ENCODE assay signal across 10 cellular contexts in the genomic region with DNA sequence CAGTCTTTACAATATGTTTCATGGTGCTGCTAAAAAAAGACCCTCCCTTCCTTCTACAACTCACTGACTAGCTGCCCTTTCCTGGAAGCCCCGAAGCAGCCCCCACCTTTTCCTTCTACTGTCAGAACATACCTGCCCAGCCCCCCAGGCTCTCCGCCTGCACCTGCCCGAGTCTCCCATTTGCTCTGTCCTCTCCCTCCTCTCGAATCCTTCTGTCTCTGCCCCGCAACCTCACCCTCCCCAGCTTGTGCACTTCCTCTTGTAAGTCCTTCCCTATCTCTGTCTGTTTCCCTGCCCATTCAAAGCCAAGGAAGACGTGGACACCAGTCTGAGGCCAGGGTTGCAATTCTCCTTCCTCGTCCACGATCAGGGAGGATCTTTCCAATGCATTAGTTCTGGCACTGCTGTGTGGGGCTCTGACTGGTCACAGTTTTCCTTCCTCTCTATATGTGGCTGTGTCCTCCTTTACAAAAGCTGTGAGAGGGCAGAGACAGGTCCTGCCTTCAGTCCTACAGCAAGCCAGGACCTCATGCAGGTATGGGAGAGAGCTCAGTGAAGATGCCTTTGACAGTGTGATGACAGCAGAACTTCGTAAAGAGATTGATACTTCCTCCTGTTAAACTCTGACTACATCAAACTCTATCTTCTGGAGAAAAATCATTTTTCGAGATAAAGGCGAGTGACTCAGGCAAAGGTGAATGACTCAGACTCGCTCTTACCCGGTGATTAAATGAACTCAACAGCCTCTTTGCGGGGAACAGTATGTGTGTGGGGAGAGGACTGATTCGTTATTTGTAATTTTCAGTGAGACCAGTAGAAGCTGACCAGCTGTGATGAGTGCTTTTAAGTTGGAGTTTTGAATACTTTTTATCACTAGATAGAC. TPM values are rescaled to one million over a fixed set of nuclear protein-coding genes. Genes with fewer than 3 reads are reported as not detected.
DNase-seq lines count a peak whose midpoint lies in the region; ATAC-seq and TF ChIP-seq lines count a peak whose summit lies in the region.
"Had no signal": no experiment of that assay in that cellular context is flagged by ENCODE, and none has a peak within 500 bp of the region (broad histone marks: within the 10 kb centered on the region; RNA-seq: fewer than 3 reads in every experiment).

No MANE protein-coding gene starts in this region.

- TF ChIP-seq RAD21 in IMR-90 (IDR thresholded peaks at IDR 0.05; ENCODE audit: low read length) = no peak

- POLR2A ChIA-PET in IMR-90 (lab: Charles Lee; ENCODE audit: unreplicated experiment) = no interaction called here

- peak; percentile 78 for DNase-seq in EL
- DNase-seq in IMR-90 = peak; percentile 81
- DNase-seq in activated naive CD8-positive, alpha-beta T cell treated with anti-CD3 and anti-CD28 coated beads, Interleukin-2, amount 50 U/mL, for 24 hours = no peak
- DNase-seq in mesenchymal stem cell = peak; percentile 22
- no peak for DNase-seq in prostate gland (ENCODE audit: low spot score)
- DNase-seq in GF-D8 (lab: John Stamatoyannopoulos, UW) = no peak
- no peak for DNase-seq in superior temporal gyrus (ENCODE audit: extremely low spot score)
- DNase-seq: NCI-H524 treated with DMSO at 0.1 percent for 48 hours had no signal

- H3K4me2 ChIP-seq in IMR-90 (ENCODE audit: low read depth, low read length) (peak overlapping the region; percentile 44), mesenchymal stem cell (ENCODE audit: low read length, poor library complexity, severe bottlenecking) (no peak overlapping the region)

- no peak overlapping the region for H3K4me3 ChIP-seq in IMR-90 (ENCODE audit: insufficient read depth, low read depth, low read length)
- H3K4me3 ChIP-seq in mesenchymal stem cell (ENCODE audit: insufficient read depth in 1 of 2, low read depth in 1 of 2, low read length in 2 of 2) = no peak overlapping the region
- H3K4me3 ChIP-seq in prostate gland = no peak overlapping the region

- H2AK9ac ChIP-seq in IMR-90 (replicated peaks; ENCODE audit: low read depth, low read length, poor library complexity) = no peak overlapping the region

- ATAC-seq in IMR-90 (ENCODE audit: low read depth) (peak; percentile 87), GM18511 (IDR thresholded peaks at IDR 0.05; ENCODE audit: unreplicated experiment) (no peak)
- ATAC-seq in activated naive CD8-positive, alpha-beta T cell treated with anti-CD3 and anti-CD28 coated beads, Interleukin-2, amount 50 U/mL, for 24 hours = peak; percentile 94

- CTCF ChIA-PET in IMR-90 (lab: Yijun Ruan, JAX) = interaction anchor here (0.5 to 0.9 kb wide), 2 partner anchors 11 to 376 kb away, joined by 3 read pairs; no protein-coding TSS in a partner anchor

- no peaks in the 10 kb centered on the region for H3K36me3 Mint-ChIP-seq in activated naive CD8-positive, alpha-beta T cell treated with anti-CD3 and anti-CD28 coated beads, Interleukin-2, amount 50 U/mL, for 24 hours (ENCODE audit: low read depth)

- H3K14ac ChIP-seq in IMR-90 (replicated peaks; ENCODE audit: low read depth, low read length) (no peak overlapping the region), mesenchymal stem cell (ENCODE audit: low read length in 2 of 2) (no peak overlapping the region)

- no peaks in the 10 kb centered on the region; the same call in 1 of the 2 replicates for H4K20me1 ChIP-seq in IMR-90 (ENCODE audit: insufficient read depth, low read length)

- TF ChIP-seq CTCF in IMR-90 (conservative IDR thresholded peaks at IDR 0.05; ENCODE audit: low read depth, low read length) = no peak
- no peak for TF ChIP-seq CTCF in prostate gland (IDR thresholded peaks at IDR 0.05)

- H3K4me1 Mint-ChIP-seq in activated naive CD8-positive, alpha-beta T cell treated with anti-CD3 and anti-CD28 coated beads, Interleukin-2, amount 50 U/mL, for 24 hours = peaks cover 10% of the 10 kb centered on the region

- H3K27me3 ChIP-seq in IMR-90 (ENCODE audit: control insufficient read depth, insufficient read depth, low read length) = peaks cover 27% of the 10 kb centered on the region
- peaks cover 1 to 3% of the 10 kb centered on the region in 2 experiments for H3K27me3 ChIP-seq in mesenchymal stem cell (ENCODE audit: control insufficient read depth in 1 of 2, insufficient read depth in 1 of 2, low read length in 2 of 2)
- no peaks in the 10 kb centered on the region for H3K27me3 ChIP-seq in prostate gland (replicated peaks; ENCODE audit: insufficient read depth)

- peak overlapping the region; percentile 12 for H2AFZ ChIP-seq in IMR-90 (replicated peaks; ENCODE audit: low read length, poor library complexity)
- H2AFZ ChIP-seq in mesenchymal stem cell (ENCODE audit: low read depth, low read length) = no peak overlapping the region
- H2AFZ ChIP-seq: parathyroid adenoma had no signal

- H3K18ac ChIP-seq in IMR-90 (ENCODE audit: low read depth, low read length) (no peak overlapping the region), mesenchymal stem cell (ENCODE audit: low read depth in 1 of 2, low read length in 2 of 2) (no peak overlapping the region)

- H2BK15ac ChIP-seq in IMR-90 (ENCODE audit: low read depth, low read length) = no peak overlapping the region
- H2BK15ac ChIP-seq in mesenchymal stem cell (ENCODE audit: low read depth, poor library complexity, severe bottlenecking) = no peak overlapping the region

- H4K8ac ChIP-seq in IMR-90 (ENCODE audit: low read depth in 2 of 2, low read length in 2 of 2) = no peak overlapping the region
- H4K8ac ChIP-seq in mesenchymal stem cell (ENCODE audit: low read length) = no peak overlapping the region

- peaks cover 3% of the 10 kb centered on the region; the same call in 1 of the 2 replicates for H3K9me1 ChIP-seq in IMR-90 (ENCODE audit: insufficient read depth, low read length)

- H2BK5ac ChIP-seq in IMR-90 (ENCODE audit: low read depth, low read length, poor library complexity, severe bottlenecking) (no peak overlapping the region), mesenchymal stem cell (ENCODE audit: low read depth, low read length, poor library complexity, severe bottlenecking) (no peak overlapping the region)

- peaks cover 4% of the 10 kb centered on the region for H3K4me1 ChIP-seq in IMR-90 (ENCODE audit: control insufficient read depth, insufficient read depth, low read length)
- peaks cover 5% of the 10 kb centered on the region for H3K4me1 ChIP-seq in mesenchymal stem cell (ENCODE audit: control insufficient read depth, insufficient read depth, low read depth, low read length)
- no peaks in the 10 kb centered on the region for H3K4me1 ChIP-seq in prostate gland (replicated peaks)
- H3K4me1 ChIP-seq: parathyroid adenoma had no signal

- H4K5ac ChIP-seq in IMR-90 (ENCODE audit: low read depth, low read length) = no peak overlapping the region

- H3K4ac ChIP-seq in IMR-90 (ENCODE audit: low read depth, low read length) (no peak overlapping the region), mesenchymal stem cell (ENCODE audit: low read depth in 1 of 2, low read length in 2 of 2) (no peak overlapping the region)

- H3K9ac ChIP-seq in IMR-90 (ENCODE audit: low read depth, low read length) (no peak overlapping the region), mesenchymal stem cell (ENCODE audit: low read length) (no peak overlapping the region)
- H3K9ac ChIP-seq: parathyroid adenoma had no signal

- H2BK120ac ChIP-seq in IMR-90 (ENCODE audit: low read depth, low read length) (no peak overlapping the region), mesenchymal stem cell (ENCODE audit: low read depth, low read length) (no peak overlapping the region)

- no peak overlapping the region for H2AK5ac ChIP-seq in IMR-90 (ENCODE audit: low read depth, low read length)
- H2AK5ac ChIP-seq in mesenchymal stem cell (ENCODE audit: low read length, severe bottlenecking) = no peak overlapping the region

- BruUV-seq in IMR-90 (replicated peaks; lab: Mats Ljungman, UMichigan) = no TSS peak

- H3K9me3 Mint-ChIP-seq in activated naive CD8-positive, alpha-beta T cell treated with anti-CD3 and anti-CD28 coated beads, Interleukin-2, amount 50 U/mL, for 24 hours = no peaks in the 10 kb centered on the region

- H3K27me3 Mint-ChIP-seq in activated naive CD8-positive, alpha-beta T cell treated with anti-CD3 and anti-CD28 coated beads, Interleukin-2, amount 50 U/mL, for 24 hours = peaks cover 13% of the 10 kb centered on the region

- H3K23ac ChIP-seq in IMR-90 (ENCODE audit: low read depth, low read length) (no peak overlapping the region), mesenchymal stem cell (ENCODE audit: low read length in 2 of 2) (no peak overlapping the region)

- WGBS in IMR-90 (ENCODE audit: extremely low coverage in 2 of 2, insufficient read length in 1 of 2), 2 experiments = 83% methylated on average over 2 of the region's 15 CpGs; no CpG with 5 or more reads in 1 of the 2 experiments
- WGBS in mesenchymal stem cell = 42% methylated on average over 13 of the region's 15 CpGs
- 79% methylated on average over 15 of the region's 15 CpGs for WGBS in prostate gland

- H3K9me3 ChIP-seq in IMR-90 (ENCODE audit: control insufficient read depth, insufficient read depth, low read length) (no peaks in the 10 kb centered on the region), mesenchymal stem cell (ENCODE audit: control insufficient read depth, low read length) (no peaks in the 10 kb centered on the region), prostate gland (no peaks in the 10 kb centered on the region)

- H4K91ac ChIP-seq in IMR-90 (ENCODE audit: insufficient read depth, low read depth, low read length) (no peak overlapping the region), mesenchymal stem cell (ENCODE audit: low read length) (no peak overlapping the region)

- no peak overlapping the region for H3K4me3 Mint-ChIP-seq in activated naive CD8-positive, alpha-beta T cell treated with anti-CD3 and anti-CD28 coated beads, Interleukin-2, amount 50 U/mL, for 24 hours

- in situ Hi-C loops in IMR-90 (cut with MboI; ENCODE audit: low sequenced_read_pairs) = no loop called here

- no peaks in the 10 kb centered on the region for H3K36me3 ChIP-seq in IMR-90 (ENCODE audit: control insufficient read depth, insufficient read depth, low read length)
- no peaks in the 10 kb centered on the region for H3K36me3 ChIP-seq in mesenchymal stem cell (ENCODE audit: control insufficient read depth in 1 of 2, insufficient read depth in 2 of 2, low read depth in 1 of 2, low read length in 2 of 2)
- H3K36me3 ChIP-seq in prostate gland = no peaks in the 10 kb centered on the region

- intact Hi-C loops in IMR-90 (cut with micrococcal nuclease) = no loop called here
- intact Hi-C loops in prostate gland (cut with DNase I) = no loop called here

- H3K79me1 ChIP-seq in IMR-90 (ENCODE audit: low read depth in 1 of 2, low read length in 2 of 2) (no peaks in the 10 kb centered on the region), mesenchymal stem cell (replicated peaks; ENCODE audit: low read length, poor library complexity, severe bottlenecking) (no peaks in the 10 kb centered on the region)

- H3K27ac ChIP-seq in IMR-90 (ENCODE audit: insufficient read depth, low read length) (no peak overlapping the region), mesenchymal stem cell (ENCODE audit: low read length, poor library complexity, severe bottlenecking) (no peak overlapping the region), prostate gland (no peak overlapping the region)
- H3K27ac ChIP-seq: parathyroid adenoma had no signal

- TF ChIP-seq POLR2A in IMR-90 (IDR thresholded peaks at IDR 0.05; ENCODE audit: low read depth, low read length) (no peak), prostate gland (IDR thresholded peaks at IDR 0.05) (no peak)

- no peak overlapping the region for H3K56ac ChIP-seq in IMR-90 (ENCODE audit: extremely low read depth, insufficient read depth, low read length)

- dilution Hi-C loops in IMR-90 (cut with HindIII; ENCODE audit: low sequenced_read_pairs, unreplicated experiment) = no loop called here

- peak overlapping the region; percentile 11 for H3K27ac Mint-ChIP-seq in activated naive CD8-positive, alpha-beta T cell treated with anti-CD3 and anti-CD28 coated beads, Interleukin-2, amount 50 U/mL, for 24 hours

- no peak overlapping the region for H2BK12ac ChIP-seq in mesenchymal stem cell (ENCODE audit: low read length in 2 of 2)

- no peak overlapping the region for H2BK20ac ChIP-seq in IMR-90 (ENCODE audit: low read depth, low read length)

RNA-seq across cellular contexts. Expression of a gene that starts 14.2 kb away (rescaled TPM):
- total RNA-seq in IMR-90 (2012; rRNA removed) (under 0.01 TPM in 1 of 2 replicates, not detected in the other), prostate gland (10 to 100 TPM in 1 of 2 donors, 1 to 10 TPM in 1; 6.1 to 10.2 TPM)
- 0.09 TPM in 1 of 2 replicates, not detected in the other for polyA plus RNA-seq in IMR-90 (2012; rRNA removed)
- 0.03 and 0.17 TPM in 2 replicates for polyA plus RNA-seq in IMR-90 (2012; cell fraction: cytosol; rRNA removed)
- polyA plus RNA-seq in IMR-90 (2012; cell fraction: nucleus; rRNA removed; ENCODE audit: low replicate concordance) = 0.01 and 0.13 TPM in 2 replicates
- 0.04 TPM for polyA plus RNA-seq in mesenchymal stem cell (2013, experiment 1 of 2)
- 0.04 TPM for polyA plus RNA-seq in mesenchymal stem cell (2013, experiment 2 of 2)

Comparison
In these comparisons a context has a peak if more than half of its experiments do, and no peak if none do; other contexts are left out.
1. DNase-seq: peak in EL (single experiment), IMR-90 (single experiment) and mesenchymal stem cell (single experiment); none in activated naive CD8-positive, alpha-beta T cell treated with anti-CD3 and anti-CD28 coated beads, Interleukin-2, amount 50 U/mL, for 24 hours (single experiment), prostate gland (single experiment), GF-D8 (single experiment) and superior temporal gyrus (single experiment).